ENCODE assay signal across 22 cellular contexts in genomic region chr17:43352579-43352978, GRCh38. TPM values are rescaled to one million over a fixed set of nuclear protein-coding genes. Genes with fewer than 3 reads are reported as not detected.
A peak's percentile ranks its signal among the peaks of the same experiment; 100 is the strongest.
DNase-seq lines count a peak whose midpoint lies in the region; ATAC-seq and TF ChIP-seq lines count a peak whose summit lies in the region.
"Had no signal": no experiment of that assay in that cellular context is flagged by ENCODE, and none has a peak within 500 bp of the region (broad histone marks: within the 10 kb centered on the region; RNA-seq: fewer than 3 reads in every experiment).

No MANE protein-coding gene starts in this region.

- POLR2A ChIA-PET in PC-3 (lab: Charles Lee; ENCODE audit: unreplicated experiment), result interaction anchor here (0.7 kb wide), 1 partner anchor 1807 kb away, joined by 3 read pairs; no protein-coding TSS in a partner anchor

- no TSS peak for BruUV-seq in PC-3 (replicated peaks; lab: Mats Ljungman, UMichigan)

- peaks cover 26% of the 10 kb centered on the region for H3K4me1 Mint-ChIP-seq in T-helper 2 cell treated with Interferon-gamma antibody and Interleukin-4, amounts not matched to agents 5 μg/mL and 100 μg/mL, for 36 hours (ENCODE audit: low read depth)
- peaks cover 27% of the 10 kb centered on the region for H3K4me1 Mint-ChIP-seq in activated T-helper 17 cell treated with anti-CD3 and anti-CD28 coated beads, Interleukin-2, amount 50 U/mL, for 72 hours
- H3K4me1 Mint-ChIP-seq: B cell had no signal

- no peaks in the 10 kb centered on the region for H3K27me3 Mint-ChIP-seq in T-helper 2 cell treated with Interferon-gamma antibody and Interleukin-4, amounts not matched to agents 5 μg/mL and 100 μg/mL, for 36 hours (ENCODE audit: low read depth)
- no peaks in the 10 kb centered on the region for H3K27me3 Mint-ChIP-seq in activated T-helper 17 cell treated with anti-CD3 and anti-CD28 coated beads, Interleukin-2, amount 50 U/mL, for 72 hours
- H3K27me3 Mint-ChIP-seq: B cell; CD4-positive, CD25-positive, alpha-beta regulatory T cell had no signal

- H3K9me3 ChIP-seq in PC-3 (ENCODE audit: low read length) (0 out of 2 replicates have a peak, but pooled peaks cover 4% of the 10 kb centered on the region), neural cell (ENCODE audit: low read length) (peaks cover 11% of the 10 kb centered on the region)

- peaks cover 37% of the 10 kb centered on the region for H3K4me1 ChIP-seq in PC-3 (ENCODE audit: insufficient read depth, low read length)
- H3K4me1 ChIP-seq: BLaER1 had no signal

- no peak for TF ChIP-seq RAD21 in neural cell (conservative IDR thresholded peaks at IDR 0.05)

- H3K9me2 ChIP-seq in PC-3 (replicated peaks; ENCODE audit: low read length) (no peaks in the 10 kb centered on the region), neural cell (ENCODE audit: insufficient read depth, low read length) (no peaks in the 10 kb centered on the region)

- H3K9ac ChIP-seq in PC-3 (ENCODE audit: low read length) (0 out of 2 replicates have a peak overlapping the region, but pooled peaks have one; percentile 2), neural cell (ENCODE audit: low read length) (no peak overlapping the region)
- H3K9ac ChIP-seq: BLaER1, GM23248 had no signal

- ATAC-seq in PC-3 (no peak), GM18517 (IDR thresholded peaks at IDR 0.05; ENCODE audit: unreplicated experiment) (no peak), GM18873 (IDR thresholded peaks at IDR 0.05; ENCODE audit: low FRiP score, unreplicated experiment) (no peak)
- ATAC-seq in activated T-helper 17 cell treated with anti-CD3 and anti-CD28 coated beads, Interleukin-2, amount 50 U/mL, for 72 hours (replicated peaks), result no peak
- ATAC-seq: CD8-positive, alpha-beta T cell; GM12878 had no signal

- H3K36me3 ChIP-seq in PC-3 (ENCODE audit: low read depth, low read length), result peaks cover 16% of the 10 kb centered on the region; the same call in 1 of the 2 replicates
- H3K36me3 ChIP-seq in neural cell (ENCODE audit: insufficient read depth, low read length), result no peaks in the 10 kb centered on the region

- H2AFZ ChIP-seq in PC-3 (ENCODE audit: low read length), result no peak overlapping the region
- H2AFZ ChIP-seq in neural cell (ENCODE audit: low read depth, low read length), result no peak overlapping the region
- H2AFZ ChIP-seq: GM23248 had no signal

- peaks cover 5% of the 10 kb centered on the region for H3F3A ChIP-seq in PC-3 (ENCODE audit: low read length, unreplicated experiment)
- no peaks in the 10 kb centered on the region for H3F3A ChIP-seq in neural cell (ENCODE audit: insufficient read depth, low read length, poor library complexity, severe bottlenecking)

- H3K79me2 ChIP-seq in PC-3 (ENCODE audit: low read length) (0 out of 2 replicates have a peak, but pooled peaks cover 4% of the 10 kb centered on the region), neural cell (replicated peaks; ENCODE audit: insufficient read depth, low read length) (no peaks in the 10 kb centered on the region)

- H3K9me3 Mint-ChIP-seq in T-helper 2 cell treated with Interferon-gamma antibody and Interleukin-4, amounts not matched to agents 5 μg/mL and 100 μg/mL, for 36 hours, result peaks cover 35% of the 10 kb centered on the region
- H3K9me3 Mint-ChIP-seq in activated T-helper 17 cell treated with anti-CD3 and anti-CD28 coated beads, Interleukin-2, amount 50 U/mL, for 72 hours, result peaks cover 4% of the 10 kb centered on the region

- H3K27ac ChIP-seq in PC-3 (ENCODE audit: low read length), result peak overlapping the region; percentile 74
- H3K27ac ChIP-seq in neural cell (ENCODE audit: low read length), result peak overlapping the region; percentile 51
- H3K27ac ChIP-seq: 22Rv1, BLaER1, C4-2B, GM23248 had no signal

- peak overlapping the region; percentile 22 for H3K4me3 Mint-ChIP-seq in T-helper 2 cell treated with Interferon-gamma antibody and Interleukin-4, amounts not matched to agents 5 μg/mL and 100 μg/mL, for 36 hours
- H3K4me3 Mint-ChIP-seq in activated T-helper 17 cell treated with anti-CD3 and anti-CD28 coated beads, Interleukin-2, amount 50 U/mL, for 72 hours, result peak overlapping the region; percentile 60
- H3K4me3 Mint-ChIP-seq: B cell; CD4-positive, CD25-positive, alpha-beta regulatory T cell; CD8-positive, alpha-beta T cell had no signal

- no peak for DNase-seq in T-helper 2 cell treated with Interferon-gamma antibody and Interleukin-4, amounts not matched to agents 5 μg/mL and 100 μg/mL, for 36 hours (ENCODE audit: low spot score)
- no peak for DNase-seq in T-helper 2 cell
- DNase-seq in PC-3, result no peak
- no peak for DNase-seq in T-helper 9 cell
- DNase-seq: Caco-2; CD4-positive, CD25-positive, alpha-beta regulatory T cell; CD8-positive, alpha-beta T cell; DMS153; EL; GDM1; GM23248; H7; HCEC 1CT had no signal

- no peak overlapping the region for H3K4me3 ChIP-seq in PC-3 (ENCODE audit: low read length)
- H3K4me3 ChIP-seq in neural cell (ENCODE audit: low read length), result no peak overlapping the region
- H3K4me3 ChIP-seq: BLaER1, GM12878, GM23248 had no signal

- peaks cover 36% of the 10 kb centered on the region for H3K36me3 Mint-ChIP-seq in T-helper 2 cell treated with Interferon-gamma antibody and Interleukin-4, amounts not matched to agents 5 μg/mL and 100 μg/mL, for 36 hours (ENCODE audit: low read depth)
- H3K36me3 Mint-ChIP-seq in activated T-helper 17 cell treated with anti-CD3 and anti-CD28 coated beads, Interleukin-2, amount 50 U/mL, for 72 hours (ENCODE audit: low read depth), result peaks cover 16% of the 10 kb centered on the region

- H3K27me3 ChIP-seq in PC-3 (ENCODE audit: low read length) (no peaks in the 10 kb centered on the region), neural cell (ENCODE audit: insufficient read depth, low read depth, low read length) (no peaks in the 10 kb centered on the region)
- H3K27me3 ChIP-seq: BLaER1 had no signal

- no peak for TF ChIP-seq EP300 in neural cell (conservative IDR thresholded peaks at IDR 0.05; ENCODE audit: poor library complexity, severe bottlenecking)

- H3K4me2 ChIP-seq in PC-3 (ENCODE audit: low read length) (no peak overlapping the region), neural cell (ENCODE audit: low read length) (no peak overlapping the region)
- H3K4me2 ChIP-seq: BLaER1 had no signal

- TF ChIP-seq CTCF in PC-3 (conservative IDR thresholded peaks at IDR 0.05; ENCODE audit: low read depth, low read length) (no peak), neural cell (IDR thresholded peaks at IDR 0.05; ENCODE audit: poor library complexity, severe bottlenecking) (no peak)

- H3K27ac Mint-ChIP-seq in T-helper 2 cell treated with Interferon-gamma antibody and Interleukin-4, amounts not matched to agents 5 μg/mL and 100 μg/mL, for 36 hours, result peak overlapping the region; percentile 5
- H3K27ac Mint-ChIP-seq in activated T-helper 17 cell treated with anti-CD3 and anti-CD28 coated beads, Interleukin-2, amount 50 U/mL, for 72 hours, result peak overlapping the region; percentile 94
- H3K27ac Mint-ChIP-seq: B cell; CD8-positive, alpha-beta T cell had no signal

- CTCF ChIA-PET in PC-3 (lab: Charles Lee), result no interaction called here

- H4K20me1 ChIP-seq in PC-3 (ENCODE audit: low read length), result no peaks in the 10 kb centered on the region
- H4K20me1 ChIP-seq in neural cell (ENCODE audit: insufficient read depth), result no peaks in the 10 kb centered on the region
- H4K20me1 ChIP-seq: BLaER1 had no signal

- intact Hi-C loops in PC-3 (cut with micrococcal nuclease), result no loop called here

TF ChIP-seq in neural cell, 6 proteins besides CTCF, POLR2A, EP300 and RAD21:
- no peak for TF ChIP-seq TAF1 (IDR thresholded peaks at IDR 0.05; ENCODE audit: low read depth)
- TF ChIP-seq, protein P1, sequence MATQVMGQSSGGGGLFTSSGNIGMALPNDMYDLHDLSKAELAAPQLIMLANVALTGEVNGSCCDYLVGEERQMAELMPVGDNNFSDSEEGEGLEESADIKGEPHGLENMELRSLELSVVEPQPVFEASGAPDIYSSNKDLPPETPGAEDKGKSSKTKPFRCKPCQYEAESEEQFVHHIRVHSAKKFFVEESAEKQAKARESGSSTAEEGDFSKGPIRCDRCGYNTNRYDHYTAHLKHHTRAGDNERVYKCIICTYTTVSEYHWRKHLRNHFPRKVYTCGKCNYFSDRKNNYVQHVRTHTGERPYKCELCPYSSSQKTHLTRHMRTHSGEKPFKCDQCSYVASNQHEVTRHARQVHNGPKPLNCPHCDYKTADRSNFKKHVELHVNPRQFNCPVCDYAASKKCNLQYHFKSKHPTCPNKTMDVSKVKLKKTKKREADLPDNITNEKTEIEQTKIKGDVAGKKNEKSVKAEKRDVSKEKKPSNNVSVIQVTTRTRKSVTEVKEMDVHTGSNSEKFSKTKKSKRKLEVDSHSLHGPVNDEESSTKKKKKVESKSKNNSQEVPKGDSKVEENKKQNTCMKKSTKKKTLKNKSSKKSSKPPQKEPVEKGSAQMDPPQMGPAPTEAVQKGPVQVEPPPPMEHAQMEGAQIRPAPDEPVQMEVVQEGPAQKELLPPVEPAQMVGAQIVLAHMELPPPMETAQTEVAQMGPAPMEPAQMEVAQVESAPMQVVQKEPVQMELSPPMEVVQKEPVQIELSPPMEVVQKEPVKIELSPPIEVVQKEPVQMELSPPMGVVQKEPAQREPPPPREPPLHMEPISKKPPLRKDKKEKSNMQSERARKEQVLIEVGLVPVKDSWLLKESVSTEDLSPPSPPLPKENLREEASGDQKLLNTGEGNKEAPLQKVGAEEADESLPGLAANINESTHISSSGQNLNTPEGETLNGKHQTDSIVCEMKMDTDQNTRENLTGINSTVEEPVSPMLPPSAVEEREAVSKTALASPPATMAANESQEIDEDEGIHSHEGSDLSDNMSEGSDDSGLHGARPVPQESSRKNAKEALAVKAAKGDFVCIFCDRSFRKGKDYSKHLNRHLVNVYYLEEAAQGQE (IDR thresholded peaks at IDR 0.05; ENCODE audit: borderline replicate concordance), result no peak
- TF ChIP-seq EZH2 (IDR thresholded peaks at IDR 0.05; ENCODE audit: borderline replicate concordance, insufficient read depth, low read length, poor library complexity, severe bottlenecking), result no peak
- TF ChIP-seq POLR2AphosphoS5 (IDR thresholded peaks at IDR 0.05), result no peak
- no peak for TF ChIP-seq SMC3 (conservative IDR thresholded peaks at IDR 0.05; ENCODE audit: poor library complexity)
- TF ChIP-seq MXI1 (conservative IDR thresholded peaks at IDR 0.05; ENCODE audit: poor library complexity, severe bottlenecking), result no peak

RNA-seq across cellular contexts. Expression of gene ARL4D, which starts 46.2 kb away (rescaled TPM):
- total RNA-seq in PC-3 (2014; rRNA removed), result 14.3 and 19.8 TPM in 2 replicates
- 1 to 10 TPM; 1.7 to 2.5 TPM for total RNA-seq in activated T-helper 17 cell treated with anti-CD3 and anti-CD28 coated beads, Interleukin-2, amount 50 U/mL, for 72 hours
- polyA plus RNA-seq in neural cell, result 10.6 and 17.0 TPM in 2 replicates
- 12.4 and 15.5 TPM in 2 replicates for polyA minus RNA-seq in neural cell
